14 cellular contexts compared by ENCODE assay signal in the genomic region with DNA sequence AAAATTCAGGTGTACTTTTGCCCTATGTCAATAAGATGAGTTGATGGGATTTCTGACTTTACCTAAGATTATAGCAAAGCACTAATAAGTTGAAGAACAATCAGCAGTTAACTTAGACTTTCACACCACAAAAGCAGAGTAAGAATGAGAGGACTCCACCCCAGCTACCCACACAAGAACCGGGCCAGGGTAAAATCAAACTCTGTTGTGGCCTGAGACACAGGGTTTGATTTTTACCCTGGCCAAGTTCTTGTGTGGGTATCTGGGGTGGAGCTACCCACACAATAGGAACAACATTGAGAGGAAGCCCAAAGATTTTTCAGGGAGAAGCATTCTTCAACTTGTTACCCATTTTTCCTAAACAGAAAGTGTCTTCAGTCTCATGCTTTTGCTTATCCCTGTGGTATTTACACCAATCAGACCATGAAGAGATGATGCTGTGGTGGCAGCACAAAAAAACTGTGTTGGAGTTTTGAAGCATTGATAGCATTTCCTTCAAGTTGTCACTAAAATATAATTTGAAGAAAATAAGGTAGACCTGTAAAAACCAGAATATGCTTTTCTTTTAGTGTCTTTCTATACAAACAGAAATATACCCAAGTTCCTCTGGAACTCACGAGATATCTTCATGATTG. TPM values are rescaled to one million over a fixed set of nuclear protein-coding genes. Genes with fewer than 3 reads are reported as not detected.
DNase-seq lines count a peak whose midpoint lies in the region; ATAC-seq, FAIRE-seq and TF ChIP-seq lines count a peak whose summit lies in the region.
"Had no signal": no experiment of that assay in that cellular context is flagged by ENCODE, and none has a peak within 500 bp of the region (broad histone marks: within the 10 kb centered on the region; RNA-seq: fewer than 3 reads in every experiment).

No MANE protein-coding gene starts in this region.

- H3K27me3 Mint-ChIP-seq in CD4-positive, alpha-beta memory T cell = no peaks in the 10 kb centered on the region
- H3K27me3 Mint-ChIP-seq in activated CD4-positive, alpha-beta memory T cell treated with anti-CD3 and anti-CD28 coated beads for 36 hours = no peaks in the 10 kb centered on the region

- peaks cover 51 to 80% (median 66%) of the 10 kb centered on the region in 4 donors for H3K4me1 Mint-ChIP-seq in CD4-positive, alpha-beta memory T cell
- peaks cover 71% of the 10 kb centered on the region for H3K4me1 Mint-ChIP-seq in activated CD4-positive, alpha-beta memory T cell treated with anti-CD3 and anti-CD28 coated beads for 36 hours (ENCODE audit: low read depth)
- H3K4me1 Mint-ChIP-seq: neural crest cell had no signal

- H3K4me3 Mint-ChIP-seq in CD4-positive, alpha-beta memory T cell = peak overlapping the region; percentile 38 to 84 (median 72)
- H3K4me3 Mint-ChIP-seq in activated CD4-positive, alpha-beta memory T cell treated with anti-CD3 and anti-CD28 coated beads for 36 hours = no peak overlapping the region
- H3K4me3 Mint-ChIP-seq: activated T-cell treated with anti-CD3 and anti-CD28 coated beads, Interleukin-2, amount 50 U/mL, for 4 hours; neural crest cell had no signal

- peak in 4 of 5 donors; percentile 26 to 46 (median 36) for DNase-seq in CD4-positive, alpha-beta memory T cell
- peak; percentile 50 for DNase-seq in activated CD4-positive, alpha-beta memory T cell treated with anti-CD3 and anti-CD28 coated beads for 36 hours
- DNase-seq in glomerular visceral epithelial cell (ENCODE audit: extremely low spot score) = no peak
- DNase-seq in NCI-H2029 treated with DMSO at 0.1 percent for 48 hours (lab: John Stamatoyannopoulos, UW) = no peak
- DNase-seq in kidney = no peak
- no peak for DNase-seq in GM13976 (ENCODE audit: low spot score)
- DNase-seq: activated T-cell treated with anti-CD3 and anti-CD28 coated beads, Interleukin-2, amount 50 U/mL, for 4 hours; NCI-H1417 had no signal

- H3K9me3 Mint-ChIP-seq in CD4-positive, alpha-beta memory T cell = peaks cover 0 to 3% (median 0%) of the 10 kb centered on the region in 8 donors
- peaks cover 7% of the 10 kb centered on the region for H3K9me3 Mint-ChIP-seq in activated CD4-positive, alpha-beta memory T cell treated with anti-CD3 and anti-CD28 coated beads for 36 hours
- H3K9me3 Mint-ChIP-seq: neural crest cell had no signal

- no peaks in the 10 kb centered on the region for H3K9me3 ChIP-seq in CD4-positive, alpha-beta memory T cell (ENCODE audit: control insufficient read depth in 1 of 2, low read length in 2 of 2)
- H3K9me3 ChIP-seq in kidney (ENCODE audit: control insufficient read depth in 1 of 2, low read length in 2 of 2) = no peaks in the 10 kb centered on the region

- ATAC-seq in GM18909 (IDR thresholded peaks at IDR 0.05; ENCODE audit: poor library complexity, unreplicated experiment) = peak; percentile 29
- ATAC-seq in HG03039 (IDR thresholded peaks at IDR 0.05; ENCODE audit: unreplicated experiment) = peak; percentile 32

- CTCF ChIA-PET in CD4-positive, alpha-beta memory T cell (lab: Charles Lee; ENCODE audit: partially characterized antibody) = no interaction called here
- CTCF ChIA-PET in activated CD4-positive, alpha-beta memory T cell treated with anti-CD3 and anti-CD28 coated beads for 36 hours (lab: Charles Lee) = no interaction called here

- peak overlapping the region; percentile 89 to 99 (median 94) for H3K27ac Mint-ChIP-seq in CD4-positive, alpha-beta memory T cell
- H3K27ac Mint-ChIP-seq in activated CD4-positive, alpha-beta memory T cell treated with anti-CD3 and anti-CD28 coated beads for 36 hours = peak overlapping the region; percentile 28

- peak overlapping the region; percentile 92 for H3K27ac ChIP-seq in CD4-positive, alpha-beta memory T cell (ENCODE audit: low read depth, low read length)
- H3K27ac ChIP-seq in kidney (ENCODE audit: low read depth in 2 of 2, low read length in 2 of 2) = no peak overlapping the region

- H3K9ac ChIP-seq in kidney (ENCODE audit: low read length in 2 of 2) = no peak overlapping the region

- H3K27me3 ChIP-seq in CD4-positive, alpha-beta memory T cell (ENCODE audit: insufficient read depth, low read length) = no peaks in the 10 kb centered on the region

- FAIRE-seq in kidney (lab: Jason Lieb, UNC) = no peak

- H3K36me3 Mint-ChIP-seq in CD4-positive, alpha-beta memory T cell = peaks cover 0 to 4% of the 10 kb centered on the region in 2 donors
- H3K36me3 Mint-ChIP-seq in activated CD4-positive, alpha-beta memory T cell treated with anti-CD3 and anti-CD28 coated beads for 36 hours = peaks cover 7% of the 10 kb centered on the region

- no peak for TF ChIP-seq CTCF in kidney (IDR thresholded peaks at IDR 0.05; ENCODE audit: borderline replicate concordance, extremely low read depth, insufficient read depth)
- TF ChIP-seq CTCF in GM13976 (IDR thresholded peaks at IDR 0.05; ENCODE audit: borderline replicate concordance, control extremely low read depth, extremely low read depth, insufficient read depth, missing control alignments) = no peak

- H3K4me3 ChIP-seq in CD4-positive, alpha-beta memory T cell (ENCODE audit: low read length in 2 of 2) = no peak overlapping the region
- no peak overlapping the region for H3K4me3 ChIP-seq in kidney (ENCODE audit: low read length in 2 of 2)

- H3K4me1 ChIP-seq in CD4-positive, alpha-beta memory T cell (ENCODE audit: insufficient read depth, low read length) = peaks cover 64% of the 10 kb centered on the region
- no peaks in the 10 kb centered on the region for H3K4me1 ChIP-seq in kidney (ENCODE audit: control insufficient read depth in 1 of 2, insufficient read depth in 1 of 2, low read depth in 1 of 2, low read length in 2 of 2)

- no peaks in the 10 kb centered on the region for H3K36me3 ChIP-seq in CD4-positive, alpha-beta memory T cell (ENCODE audit: insufficient read depth, low read length)
- no peaks in the 10 kb centered on the region for H3K36me3 ChIP-seq in kidney (ENCODE audit: control insufficient read depth in 1 of 2, insufficient read depth in 2 of 2, low read length in 2 of 2)

- in situ Hi-C loops in GM13976 (cut with MboI; ENCODE audit: low sequenced_read_pairs, unreplicated experiment) = no loop called here

- intact Hi-C loops in CD4-positive, alpha-beta memory T cell (cut with micrococcal nuclease) = loop anchor here (1.0 kb wide), 1 partner anchor 528 kb away; no protein-coding TSS in a partner anchor
- intact Hi-C loops in activated CD4-positive, alpha-beta memory T cell treated with anti-CD3 and anti-CD28 coated beads for 36 hours (cut with micrococcal nuclease) = loop anchor here (2.0 to 10.0 kb wide), 2 partner anchors 25 to 1307 kb away; partner anchors contain the start of gene CPOX
- intact Hi-C loops in kidney (cut with DNase I) = no loop called here

- POLR2A ChIA-PET in CD4-positive, alpha-beta memory T cell (lab: Charles Lee; ENCODE audit: partially characterized antibody) = interaction anchor here (0.6 to 20.3 kb wide), 6 partner anchors 14 to 54 kb away, joined by 3 to 680 read pairs (median 85); partner anchors contain the start of genes CLDND1, CPOX and GPR15
- POLR2A ChIA-PET in activated CD4-positive, alpha-beta memory T cell treated with anti-CD3 and anti-CD28 coated beads for 36 hours (lab: Charles Lee) = interaction anchor here (1.0 kb wide), 1 partner anchor 11 kb away, joined by 4 read pairs; no protein-coding TSS in a partner anchor

RNA-seq across cellular contexts. Expression of gene CPOX, which starts 25.6 kb away (rescaled TPM):
- total RNA-seq in CD4-positive, alpha-beta memory T cell = 10 to 100 TPM; 41.1 to 41.3 TPM
- 1 to 10 TPM; 3.3 to 8.2 TPM for polyA plus RNA-seq in CD4-positive, alpha-beta memory T cell
- 10 to 100 TPM; 36.0 to 39.2 TPM for total RNA-seq in activated CD4-positive, alpha-beta memory T cell treated with anti-CD3 and anti-CD28 coated beads for 36 hours
- 13.7 TPM for total RNA-seq in kidney
- 6.6 TPM for polyA plus RNA-seq in kidney (ENCODE audit: insufficient read depth, low read depth, low replicate concordance)

RNA-seq across cellular contexts. Expression of gene GPR15, which starts 36.0 kb away (rescaled TPM):
- 10 to 100 TPM; 31.2 to 32.0 TPM for total RNA-seq in CD4-positive, alpha-beta memory T cell
- polyA plus RNA-seq in CD4-positive, alpha-beta memory T cell = 10 to 100 TPM; 12.9 to 14.2 TPM
- 1 to 10 TPM; 2.8 to 3.0 TPM for total RNA-seq in activated CD4-positive, alpha-beta memory T cell treated with anti-CD3 and anti-CD28 coated beads for 36 hours
- total RNA-seq in kidney = not detected
- not detected for polyA plus RNA-seq in kidney (ENCODE audit: insufficient read depth, low read depth, low replicate concordance)
- total RNA-seq: chondrocyte, HT1080, neural crest cell had no signal
- polyA plus RNA-seq: BJ had no signal

RNA-seq across cellular contexts. Expression of gene CLDND1, which starts 45.1 kb away (rescaled TPM):
- total RNA-seq in CD4-positive, alpha-beta memory T cell = 100 to 1,000 TPM; 421 to 431 TPM
- 100 to 1,000 TPM; 149 to 246 TPM for polyA plus RNA-seq in CD4-positive, alpha-beta memory T cell
- total RNA-seq in activated CD4-positive, alpha-beta memory T cell treated with anti-CD3 and anti-CD28 coated beads for 36 hours = 100 to 1,000 TPM; 199 to 208 TPM
- total RNA-seq in kidney = 77.2 TPM
- 35.8 TPM for polyA plus RNA-seq in kidney (ENCODE audit: insufficient read depth, low read depth, low replicate concordance)

Comparison
In these comparisons a context has a peak if more than half of its experiments do, and no peak if none do; other contexts are left out.
1. DNase-seq: peak in CD4-positive, alpha-beta memory T cell (4 of 5) and activated CD4-positive, alpha-beta memory T cell treated with anti-CD3 and anti-CD28 coated beads for 36 hours (single experiment); none in glomerular visceral epithelial cell (single experiment), NCI-H2029 treated with DMSO at 0.1 percent for 48 hours (single experiment), kidney (single experiment) and GM13976 (single experiment).
2. RNA of gene GPR15, which starts 36.0 kb away (total RNA-seq): 31.2 to 32.0 TPM in CD4-positive, alpha-beta memory T cell; 2.8 to 3.0 TPM in activated CD4-positive, alpha-beta memory T cell treated with anti-CD3 and anti-CD28 coated beads for 36 hours and not detected in kidney (single experiment); every median in the first group is over 4 times any median in the second.